Comparison of ENCODE assay signal across 12 cellular contexts in genomic region chr15:96042734-96043224, GRCh38.
DNase-seq lines count a peak whose midpoint lies in the region; ATAC-seq and TF ChIP-seq lines count a peak whose summit lies in the region.
"Had no signal": no experiment of that assay in that cellular context is flagged by ENCODE, and none has a peak within 500 bp of the region (broad histone marks: within the 10 kb centered on the region; RNA-seq: fewer than 3 reads in every experiment).

No MANE protein-coding gene starts in this region.

- peak; percentile 79 for ATAC-seq in GM18867 (IDR thresholded peaks at IDR 0.05; ENCODE audit: unreplicated experiment)
- ATAC-seq in HG02571 (IDR thresholded peaks at IDR 0.05; ENCODE audit: unreplicated experiment), result peak; percentile 73
- peak; percentile 77 for ATAC-seq in HG03521 (IDR thresholded peaks at IDR 0.05; ENCODE audit: unreplicated experiment)
- ATAC-seq in naive thymus-derived CD4-positive, alpha-beta T cell, result no peak
- ATAC-seq in foreskin keratinocyte, result no peak
- ATAC-seq: left lobe of liver had no signal

- H3K27me3 ChIP-seq in naive thymus-derived CD4-positive, alpha-beta T cell (ENCODE audit: control insufficient read depth in 2 of 2, insufficient read depth in 2 of 2, low read length in 2 of 2), result peaks cover 0 to 9% of the 10 kb centered on the region in 2 donors
- no peaks in the 10 kb centered on the region for H3K27me3 ChIP-seq in foreskin keratinocyte

- H3K36me3 Mint-ChIP-seq in naive thymus-derived CD4-positive, alpha-beta T cell, result no peaks in the 10 kb centered on the region
- no peaks in the 10 kb centered on the region for H3K36me3 Mint-ChIP-seq in HFFc6 (ENCODE audit: low read depth)
- H3K36me3 Mint-ChIP-seq: activated naive CD8-positive, alpha-beta T cell had no signal

- peaks cover 48 to 77% (median 64%) of the 10 kb centered on the region in 5 donors for H3K27me3 Mint-ChIP-seq in naive thymus-derived CD4-positive, alpha-beta T cell
- no peaks in the 10 kb centered on the region for H3K27me3 Mint-ChIP-seq in HFFc6 (ENCODE audit: insufficient read depth)

- no peak overlapping the region for H3K4me3 ChIP-seq in fibroblast of villous mesenchyme (ENCODE audit: low read depth, low read length)
- no peak overlapping the region for H3K4me3 ChIP-seq in naive thymus-derived CD4-positive, alpha-beta T cell (ENCODE audit: low read length)

- CTCF ChIA-PET in naive thymus-derived CD4-positive, alpha-beta T cell (lab: Charles Lee), result no interaction called here

- peaks cover 0 to 3% (median 0%) of the 10 kb centered on the region in 11 donors for H3K9me3 Mint-ChIP-seq in naive thymus-derived CD4-positive, alpha-beta T cell
- H3K9me3 Mint-ChIP-seq in HFFc6, result no peaks in the 10 kb centered on the region
- H3K9me3 Mint-ChIP-seq: T-helper 2 cell treated with Interferon-gamma antibody and Interleukin-4, amounts not matched to agents 5 μg/mL and 100 μg/mL, for 36 hours had no signal

- H3K27ac ChIP-seq in naive thymus-derived CD4-positive, alpha-beta T cell (ENCODE audit: low read depth, low read length), result no peak overlapping the region
- no peak overlapping the region for H3K27ac ChIP-seq in foreskin keratinocyte

- H3K36me3 ChIP-seq in naive thymus-derived CD4-positive, alpha-beta T cell (ENCODE audit: control insufficient read depth in 2 of 3, insufficient read depth in 3 of 3, low read length in 3 of 3), result no peaks in the 10 kb centered on the region

- H3K9me3 ChIP-seq in naive thymus-derived CD4-positive, alpha-beta T cell (ENCODE audit: control insufficient read depth in 2 of 3, low read length in 3 of 3), result no peaks in the 10 kb centered on the region

- TF ChIP-seq CTCF in fibroblast of villous mesenchyme (IDR thresholded peaks at IDR 0.05; ENCODE audit: insufficient read depth, low read depth, low read length) (no peak), HFFc6 (IDR thresholded peaks at IDR 0.05) (no peak), foreskin keratinocyte (conservative IDR thresholded peaks at IDR 0.05) (no peak)

- H3K4me1 ChIP-seq in naive thymus-derived CD4-positive, alpha-beta T cell (ENCODE audit: control insufficient read depth in 2 of 2, insufficient read depth in 2 of 2, low read length in 2 of 2), result no peaks in the 10 kb centered on the region
- no peaks in the 10 kb centered on the region for H3K4me1 ChIP-seq in foreskin keratinocyte

- DNase-seq in fibroblast of villous mesenchyme (ENCODE audit: low read depth) (peak; percentile 49), germinal center (ENCODE audit: low spot score) (no peak), HFFc6 (no peak), foreskin keratinocyte (no peak)
- DNase-seq in naive thymus-derived CD4-positive, alpha-beta T cell, result no peak
- DNase-seq: NCI-H226 had no signal

- peaks cover 0 to 3% (median 0%) of the 10 kb centered on the region in 7 donors for H3K4me1 Mint-ChIP-seq in naive thymus-derived CD4-positive, alpha-beta T cell
- H3K4me1 Mint-ChIP-seq in HFFc6 (ENCODE audit: low read depth), result peaks cover 22% of the 10 kb centered on the region

- H3K4me3 Mint-ChIP-seq in naive thymus-derived CD4-positive, alpha-beta T cell, result no peak overlapping the region
- H3K4me3 Mint-ChIP-seq in HFFc6, result no peak overlapping the region
- H3K4me3 Mint-ChIP-seq: activated naive CD8-positive, alpha-beta T cell; T-helper 2 cell treated with Interferon-gamma antibody and Interleukin-4, amounts not matched to agents 5 μg/mL and 100 μg/mL, for 36 hours had no signal

- POLR2A ChIA-PET in naive thymus-derived CD4-positive, alpha-beta T cell (lab: Charles Lee), result no interaction called here

- intact Hi-C loops in naive thymus-derived CD4-positive, alpha-beta T cell (cut with micrococcal nuclease), result no loop called here

- no peak overlapping the region for H3K27ac Mint-ChIP-seq in naive thymus-derived CD4-positive, alpha-beta T cell
- no peak overlapping the region for H3K27ac Mint-ChIP-seq in HFFc6
- H3K27ac Mint-ChIP-seq: activated naive CD8-positive, alpha-beta T cell; T-helper 2 cell treated with Interferon-gamma antibody and Interleukin-4, amounts not matched to agents 5 μg/mL and 100 μg/mL, for 36 hours had no signal

Comparison
In these comparisons a context has a peak if more than half of its experiments do, and no peak if none do; other contexts are left out.
1. ATAC-seq: peak in GM18867 (single experiment), HG02571 (single experiment) and HG03521 (single experiment); none in naive thymus-derived CD4-positive, alpha-beta T cell (single experiment) and foreskin keratinocyte (single experiment).